Comparison of ENCODE assay signal across 22 cellular contexts in the genomic region with DNA sequence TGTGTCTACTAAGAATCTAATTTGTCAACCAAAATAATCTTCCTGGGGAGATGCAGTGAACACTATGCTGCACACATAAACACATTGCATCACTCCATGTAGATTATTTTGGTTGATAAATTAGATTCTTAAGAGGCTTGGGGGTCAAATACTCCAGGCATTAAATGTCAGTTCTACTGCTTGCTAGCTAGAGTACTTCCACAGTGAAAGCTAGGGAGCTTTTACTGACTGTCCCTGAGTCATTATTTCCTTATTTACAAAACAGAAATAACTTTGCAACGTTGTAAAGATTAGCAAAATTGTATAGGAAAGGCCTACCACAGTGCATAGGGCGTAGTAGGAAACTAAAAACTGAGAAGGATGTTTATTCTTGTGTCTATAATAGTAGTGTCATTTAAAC. TPM values are rescaled to one million over a fixed set of nuclear protein-coding genes. Genes with fewer than 3 reads are reported as not detected.
"Had no signal": no experiment of that assay in that cellular context is flagged by ENCODE, and none has a peak within 500 bp of the region (broad histone marks: within the 10 kb centered on the region; RNA-seq: fewer than 3 reads in every experiment).

No MANE protein-coding gene starts in this region.

- H3K36me3 ChIP-seq: breast epithelium, left ventricle myocardium inferior, prostate gland, right atrium auricular region, tibial artery had no signal

- H3K9me3 ChIP-seq: breast epithelium, prostate gland, tibial artery had no signal

- H3K4me1 ChIP-seq: breast epithelium, left ventricle myocardium inferior, right atrium auricular region, tibial artery had no signal

- H3K4me3 ChIP-seq: breast epithelium, left ventricle myocardium inferior, prostate gland, right atrium auricular region, tibial artery had no signal

- DNase-seq: activated CD4-positive, alpha-beta T cell treated with anti-CD3 and anti-CD28 coated beads for 1 hour; activated CD8-positive, alpha-beta memory T cell treated with anti-CD3 and anti-CD28 coated beads for 24 hours; activated CD8-positive, alpha-beta memory T cell treated with anti-CD3 and anti-CD28 coated beads, Interleukin-2, amount 50 U/mL, for 48 hours; activated effector memory CD4-positive, alpha-beta T cell treated with Interleukin-2 at 50 U/mL for 16 hours; activated naive CD4-positive, alpha-beta T cell treated with anti-CD3 and anti-CD28 coated beads, Interleukin-2, amount 10 ng/mL, durations not matched to agents 7 days and 5 days; activated naive CD8-positive, alpha-beta T cell treated with anti-CD3 and anti-CD28 coated beads, Interleukin-2, amount 50 U/mL, for 24 hours; activated T-cell treated with anti-CD3 and anti-CD28 coated beads, Interleukin-2, amount 50 U/mL, for 48 hours; erythroblast; left ventricle myocardium inferior; mammary epithelial cell; naive B cell; stimulated activated CD4-positive, alpha-beta T cell treated with anti-CD3 and anti-CD28 coated beads, Interleukin-2, amount 100 ng/mL, for 24 hours; stimulated activated naive CD8-positive, alpha-beta T cell treated with anti-CD3 and anti-CD28 coated beads, Interleukin-15, Interleukin-2, amounts not matched to agents 100 U/mL and 50 U/mL, for 24 hours; substantia nigra; T-helper 9 cell; tibial artery had no signal

- H3K27ac ChIP-seq: breast epithelium, left ventricle myocardium inferior, prostate gland, right atrium auricular region, tibial artery had no signal

- H3K27me3 ChIP-seq: breast epithelium, right atrium auricular region, tibial artery had no signal

- ATAC-seq: activated naive CD8-positive, alpha-beta T cell treated with anti-CD3 and anti-CD28 coated beads, Interleukin-2, amount 50 U/mL, for 24 hours; stimulated activated naive CD8-positive, alpha-beta T cell treated with anti-CD3 and anti-CD28 coated beads, Interleukin-15, Interleukin-2, amounts not matched to agents 100 U/mL and 50 U/mL, for 24 hours had no signal

RNA-seq across cellular contexts. Expression of a gene that starts 12.9 kb away (rescaled TPM):
- total RNA-seq: kidney epithelial cell, left ventricle myocardium inferior, mammary epithelial cell, neural crest cell, osteoblast, right atrium auricular region had no signal
- polyA plus RNA-seq: mammary epithelial cell had no signal
